In the genomic region with DNA sequence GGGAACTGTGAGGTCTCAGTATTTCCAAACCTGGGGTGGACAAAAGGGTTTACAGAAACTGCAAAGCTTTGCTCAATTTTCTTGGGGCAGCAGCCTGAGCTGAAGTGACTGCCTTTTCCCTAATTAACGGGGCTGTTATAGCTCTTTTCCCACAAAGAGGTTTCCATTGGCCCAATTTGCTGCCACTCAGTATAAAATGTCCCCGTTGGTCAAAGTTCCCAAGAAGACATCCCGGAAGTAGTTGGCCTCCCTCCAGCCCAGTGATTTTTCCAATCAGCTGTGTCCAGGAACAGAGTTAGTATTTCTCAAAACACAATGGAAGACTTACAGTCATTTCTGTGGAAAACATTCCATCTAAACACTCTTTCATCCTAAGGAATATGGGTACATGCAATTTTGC, we compare ENCODE assay signal across 32 cellular contexts.
A peak's percentile ranks its signal among the peaks of the same experiment; 100 is the strongest.
DNase-seq lines count a peak whose midpoint lies in the region; ATAC-seq and TF ChIP-seq lines count a peak whose summit lies in the region.
"Had no signal": no experiment of that assay in that cellular context is flagged by ENCODE, and none has a peak within 500 bp of the region (broad histone marks: within the 10 kb centered on the region; RNA-seq: fewer than 3 reads in every experiment).

No MANE protein-coding gene starts in this region.

- no peaks in the 10 kb centered on the region for H3F3A ChIP-seq in GM23338 (replicated peaks; ENCODE audit: low read depth)

- no peak overlapping the region for H2BK15ac ChIP-seq in mesendoderm (replicated peaks; ENCODE audit: low read depth)

- H3K18ac ChIP-seq in mesendoderm (ENCODE audit: low read length), result no peak overlapping the region

- no peak overlapping the region for H3K27ac Mint-ChIP-seq in GM23338
- H3K27ac Mint-ChIP-seq: activated naive CD4-positive, alpha-beta T cell treated with anti-CD3 and anti-CD28 coated beads for 36 hours; activated T-helper 1 cell treated with anti-CD3 and anti-CD28 coated beads, Interleukin-12 subunit alpha, Interleukin-12 subunit beta, Interleukin-2, Interleukin-4 antibody, amounts not matched to agents 30 ng/mL and 10 ng/mL and 1 ng/mL, durations not matched to agents 14 hours and 24 hours and 36 hours; IgD-negative memory B cell; nephron progenitor cell; type B pancreatic cell had no signal

- no peak overlapping the region for H3K4ac ChIP-seq in mesendoderm (ENCODE audit: low read depth, low read length)

- no peak overlapping the region for H3K23ac ChIP-seq in mesendoderm (ENCODE audit: low read length)

- no peaks in the 10 kb centered on the region for H4K20me1 ChIP-seq in GM23338 (replicated peaks; ENCODE audit: insufficient read depth)
- H4K20me1 ChIP-seq: BLaER1 had no signal

- DNase-seq in GM23338 (ENCODE audit: low spot score) (peak; percentile 27), astrocyte of the hippocampus (ENCODE audit: low read depth, low spot score) (peak; percentile 12), fibroblast of mammary gland (ENCODE audit: low read depth) (peak; percentile 19), mesendoderm (peak; percentile 45), uterus (no peak), NCI-H1436 (lab: John Stamatoyannopoulos, UW) (no peak), NCI-H1417 (lab: John Stamatoyannopoulos, UW) (no peak)
- DNase-seq: activated CD4-positive, alpha-beta T cell treated with anti-CD3 and anti-CD28 coated beads, Interleukin-2, amount 50 U/mL, for 4 hours; activated CD8-positive, alpha-beta memory T cell treated with anti-CD3 and anti-CD28 coated beads, Interleukin-2, amount 50 U/mL, for 4 hours; activated naive CD4-positive, alpha-beta T cell treated with anti-CD3 and anti-CD28 coated beads for 36 hours; brain microvascular endothelial cell; COR-L47; DMS79 treated with DMSO at 0.1 percent for 48 hours; effector memory CD4-positive, alpha-beta T cell; gastrocnemius medialis; NCI-H1105; NCI-H2029 treated with DMSO at 0.1 percent for 48 hours; NCI-H226; NCI-H82; nephron progenitor cell; ovary; retina; RPMI8226; spleen; stimulated activated CD4-positive, alpha-beta T cell treated with anti-CD3 and anti-CD28 coated beads, Interleukin-2, amount 100 ng/mL, for 48 hours had no signal

- H3K9me3 ChIP-seq in uterus, result no peaks in the 10 kb centered on the region
- H3K9me3 ChIP-seq: BLaER1, gastrocnemius medialis, mucosa of descending colon, ovary, spleen had no signal

- no peak overlapping the region for H3K4me3 Mint-ChIP-seq in GM23338
- H3K4me3 Mint-ChIP-seq: activated naive CD4-positive, alpha-beta T cell treated with anti-CD3 and anti-CD28 coated beads for 36 hours; activated T-helper 1 cell treated with anti-CD3 and anti-CD28 coated beads, Interleukin-12 subunit alpha, Interleukin-12 subunit beta, Interleukin-2, Interleukin-4 antibody, amounts not matched to agents 30 ng/mL and 10 ng/mL and 1 ng/mL, durations not matched to agents 14 hours and 24 hours and 36 hours; IgD-negative memory B cell; nephron progenitor cell; type B pancreatic cell had no signal

- no peak overlapping the region for H3K9ac ChIP-seq in mesendoderm (ENCODE audit: low read length)
- H3K9ac ChIP-seq: BLaER1 had no signal

- H3K56ac ChIP-seq in mesendoderm (ENCODE audit: low read length), result no peak overlapping the region

- no peaks in the 10 kb centered on the region for H3K4me1 ChIP-seq in GM23338 (ENCODE audit: insufficient read depth)
- H3K4me1 ChIP-seq in mesendoderm (ENCODE audit: control insufficient read depth, low read depth, low read length), result no peaks in the 10 kb centered on the region
- H3K4me1 ChIP-seq in uterus, result no peaks in the 10 kb centered on the region
- H3K4me1 ChIP-seq: BLaER1, gastrocnemius medialis, spleen had no signal

- H2BK5ac ChIP-seq in mesendoderm (ENCODE audit: low read length), result no peak overlapping the region

- no peak overlapping the region for H2AK5ac ChIP-seq in mesendoderm (ENCODE audit: low read length)

- ATAC-seq in GM23338, result no peak
- ATAC-seq in GM19395 (IDR thresholded peaks at IDR 0.05; ENCODE audit: unreplicated experiment), result no peak
- ATAC-seq: gastrocnemius medialis, mucosa of descending colon had no signal

- no peak overlapping the region for H3K4me3 ChIP-seq in GM23338
- no peak overlapping the region for H3K4me3 ChIP-seq in fibroblast of mammary gland (ENCODE audit: control insufficient read depth, low read depth, low read length)
- H3K4me3 ChIP-seq in mesendoderm (ENCODE audit: low read length), result no peak overlapping the region
- H3K4me3 ChIP-seq in uterus, result no peak overlapping the region
- H3K4me3 ChIP-seq: BLaER1, gastrocnemius medialis, mucosa of descending colon, ovary, SK-N-MC, spleen had no signal

- no peaks in the 10 kb centered on the region for H3K36me3 Mint-ChIP-seq in GM23338 (ENCODE audit: low read depth)
- H3K36me3 Mint-ChIP-seq: type B pancreatic cell had no signal

- intact Hi-C loops in uterus (cut with DNase I; ENCODE audit: low total_unique reads), result no loop called here

- no peak overlapping the region for H4K8ac ChIP-seq in mesendoderm (ENCODE audit: low read depth, low read length)

- H3K27ac ChIP-seq in GM23338 (ENCODE audit: low read depth) (no peak overlapping the region), mesendoderm (ENCODE audit: low read depth, low read length) (no peak overlapping the region), uterus (no peak overlapping the region)
- H3K27ac ChIP-seq: BLaER1, brain microvascular endothelial cell, gastrocnemius medialis, ovary, SK-N-MC had no signal

- no peak overlapping the region for H4K5ac ChIP-seq in mesendoderm (ENCODE audit: low read length)

- H3K4me2 ChIP-seq in GM23338 (no peak overlapping the region), mesendoderm (ENCODE audit: low read length) (no peak overlapping the region)
- H3K4me2 ChIP-seq: BLaER1 had no signal

- H3K27me3 ChIP-seq in GM23338 (ENCODE audit: insufficient read depth) (no peaks in the 10 kb centered on the region), mesendoderm (ENCODE audit: insufficient read depth, low read length, poor library complexity) (no peaks in the 10 kb centered on the region), uterus (no peaks in the 10 kb centered on the region)
- H3K27me3 ChIP-seq: BLaER1, brain microvascular endothelial cell, gastrocnemius medialis, ovary, spleen had no signal

- no peaks in the 10 kb centered on the region for H3K4me1 Mint-ChIP-seq in GM23338
- H3K4me1 Mint-ChIP-seq: nephron progenitor cell had no signal

- no peaks in the 10 kb centered on the region for H3K9me2 ChIP-seq in GM23338 (ENCODE audit: insufficient read depth)

- H2AFZ ChIP-seq in GM23338, result peak overlapping the region; percentile 32; the same call in 1 of the 2 replicates

- TF ChIP-seq CTCF in GM23338 (conservative IDR thresholded peaks at IDR 0.05; ENCODE audit: low read depth in 2 of 2), result no peak
- no peak for TF ChIP-seq CTCF in fibroblast of mammary gland (conservative IDR thresholded peaks at IDR 0.05; ENCODE audit: control insufficient read depth, insufficient read depth, low read depth, low read length)
- no peak for TF ChIP-seq CTCF in uterus (IDR thresholded peaks at IDR 0.05)

- H3K9me3 Mint-ChIP-seq in GM23338, result no peaks in the 10 kb centered on the region
- H3K9me3 Mint-ChIP-seq: activated T-helper 1 cell treated with anti-CD3 and anti-CD28 coated beads, Interleukin-12 subunit alpha, Interleukin-12 subunit beta, Interleukin-2, Interleukin-4 antibody, amounts not matched to agents 30 ng/mL and 10 ng/mL and 1 ng/mL, durations not matched to agents 14 hours and 24 hours and 36 hours; nephron progenitor cell had no signal

- H2BK120ac ChIP-seq in mesendoderm (ENCODE audit: low read depth, low read length), result no peak overlapping the region

- no peaks in the 10 kb centered on the region for H3K36me3 ChIP-seq in GM23338 (ENCODE audit: insufficient read depth)
- no peaks in the 10 kb centered on the region for H3K36me3 ChIP-seq in mesendoderm (ENCODE audit: control insufficient read depth, insufficient read depth, low read length)
- no peaks in the 10 kb centered on the region for H3K36me3 ChIP-seq in uterus
- H3K36me3 ChIP-seq: BLaER1, brain microvascular endothelial cell, gastrocnemius medialis, ovary, spleen had no signal

- no peaks in the 10 kb centered on the region for H3K27me3 Mint-ChIP-seq in GM23338 (ENCODE audit: insufficient read depth, low read depth, poor library complexity)
- H3K27me3 Mint-ChIP-seq: IgD-negative memory B cell had no signal

- H3K79me1 ChIP-seq in mesendoderm (ENCODE audit: low read length), result no peaks in the 10 kb centered on the region

- no peak for TF ChIP-seq POLR2A in uterus (IDR thresholded peaks at IDR 0.05)

- H3K79me2 ChIP-seq in GM23338 (replicated peaks; ENCODE audit: insufficient read depth), result no peaks in the 10 kb centered on the region
- H3K79me2 ChIP-seq in mesendoderm (ENCODE audit: control insufficient read depth, insufficient read depth, low read length), result no peaks in the 10 kb centered on the region

- no CpG with 5 or more reads among the region's 3 CpGs for WGBS in mesendoderm (ENCODE audit: extremely low coverage, insufficient coverage, low lambda C conversion rate)

TF ChIP-seq in GM23338, 12 proteins besides CTCF, POLR2A, EP300 and RAD21:
- TF ChIP-seq ZNF114 (CRISPR knock-in tag; IDR thresholded peaks at IDR 0.05) (no peak), POLR2AphosphoS5 (IDR thresholded peaks at IDR 0.05; ENCODE audit: low read depth) (no peak), NANOG (IDR thresholded peaks at IDR 0.05; ENCODE audit: borderline replicate concordance) (no peak), STAT1 (IDR thresholded peaks at IDR 0.05; ENCODE audit: unreplicated experiment) (no peak), EZH2 (IDR thresholded peaks at IDR 0.05; ENCODE audit: low read depth, unreplicated experiment) (no peak), CREB1 (CRISPR knock-in tag; IDR thresholded peaks at IDR 0.05; ENCODE audit: low read depth) (no peak)
- TF ChIP-seq, protein P1, sequence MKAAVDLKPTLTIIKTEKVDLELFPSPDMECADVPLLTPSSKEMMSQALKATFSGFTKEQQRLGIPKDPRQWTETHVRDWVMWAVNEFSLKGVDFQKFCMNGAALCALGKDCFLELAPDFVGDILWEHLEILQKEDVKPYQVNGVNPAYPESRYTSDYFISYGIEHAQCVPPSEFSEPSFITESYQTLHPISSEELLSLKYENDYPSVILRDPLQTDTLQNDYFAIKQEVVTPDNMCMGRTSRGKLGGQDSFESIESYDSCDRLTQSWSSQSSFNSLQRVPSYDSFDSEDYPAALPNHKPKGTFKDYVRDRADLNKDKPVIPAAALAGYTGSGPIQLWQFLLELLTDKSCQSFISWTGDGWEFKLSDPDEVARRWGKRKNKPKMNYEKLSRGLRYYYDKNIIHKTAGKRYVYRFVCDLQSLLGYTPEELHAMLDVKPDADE (IDR thresholded peaks at IDR 0.05), result no peak

Comparison
In these comparisons a context has a peak if more than half of its experiments do, and no peak if none do; other contexts are left out.
1. DNase-seq: peak in GM23338 (single experiment), astrocyte of the hippocampus (single experiment), fibroblast of mammary gland (single experiment) and mesendoderm (single experiment); none in uterus (0 of 2), NCI-H1436 (single experiment) and NCI-H1417 (0 of 3).